In the genomic region with DNA sequence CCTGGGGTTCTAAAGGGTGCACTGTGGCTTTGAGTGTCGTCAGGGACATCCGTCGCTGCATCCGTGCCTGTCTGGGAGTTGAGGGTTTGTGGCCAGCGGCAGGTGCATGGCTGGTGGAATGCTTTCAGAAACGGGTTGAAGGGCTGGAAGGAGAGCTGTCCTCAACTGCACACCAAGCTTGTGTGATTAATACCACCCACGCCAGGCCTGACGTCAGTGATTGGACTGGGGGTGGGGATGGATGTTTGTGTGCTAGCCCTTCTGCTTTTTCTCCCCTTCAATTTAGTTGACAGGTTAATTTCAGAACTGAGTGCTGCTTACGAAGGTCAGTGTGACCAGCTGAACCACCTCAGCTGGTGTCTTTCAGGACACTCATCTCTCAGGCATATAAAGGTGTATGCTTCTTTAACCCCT, we compare ENCODE assay signal across 1 cellular context.
TF ChIP-seq lines count a peak whose summit lies in the region.

No MANE protein-coding gene starts in this region.

TF ChIP-seq in SK-N-SH, 30 proteins besides CTCF, POLR2A, EP300 and RAD21 (continued from another document):
- no peak for TF ChIP-seq REST (IDR thresholded peaks at IDR 0.05; ENCODE audit: low read depth, low read length)
- TF ChIP-seq, protein P1, sequence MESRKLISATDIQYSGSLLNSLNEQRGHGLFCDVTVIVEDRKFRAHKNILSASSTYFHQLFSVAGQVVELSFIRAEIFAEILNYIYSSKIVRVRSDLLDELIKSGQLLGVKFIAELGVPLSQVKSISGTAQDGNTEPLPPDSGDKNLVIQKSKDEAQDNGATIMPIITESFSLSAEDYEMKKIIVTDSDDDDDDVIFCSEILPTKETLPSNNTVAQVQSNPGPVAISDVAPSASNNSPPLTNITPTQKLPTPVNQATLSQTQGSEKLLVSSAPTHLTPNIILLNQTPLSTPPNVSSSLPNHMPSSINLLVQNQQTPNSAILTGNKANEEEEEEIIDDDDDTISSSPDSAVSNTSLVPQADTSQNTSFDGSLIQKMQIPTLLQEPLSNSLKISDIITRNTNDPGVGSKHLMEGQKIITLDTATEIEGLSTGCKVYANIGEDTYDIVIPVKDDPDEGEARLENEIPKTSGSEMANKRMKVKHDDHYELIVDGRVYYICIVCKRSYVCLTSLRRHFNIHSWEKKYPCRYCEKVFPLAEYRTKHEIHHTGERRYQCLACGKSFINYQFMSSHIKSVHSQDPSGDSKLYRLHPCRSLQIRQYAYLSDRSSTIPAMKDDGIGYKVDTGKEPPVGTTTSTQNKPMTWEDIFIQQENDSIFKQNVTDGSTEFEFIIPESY (IDR thresholded peaks at IDR 0.05; ENCODE audit: borderline replicate concordance, low read depth) = no peak
- no peak for TF ChIP-seq GABPA (IDR thresholded peaks at IDR 0.05; ENCODE audit: low read depth)
- peak; percentile 58 for TF ChIP-seq GATA2 (CRISPR knock-in tag; IDR thresholded peaks at IDR 0.05)
- TF ChIP-seq JUND (IDR thresholded peaks at IDR 0.05) = no peak
- TF ChIP-seq MXI1 (IDR thresholded peaks at IDR 0.05; ENCODE audit: low read depth, low read length) = peak; percentile 67
- no peak for TF ChIP-seq USF2 (IDR thresholded peaks at IDR 0.05; ENCODE audit: borderline replicate concordance, low read depth, low read length)
- peak; percentile 18; the same call in 1 of the 2 replicates for TF ChIP-seq TAF1 (IDR thresholded peaks at IDR 0.05; ENCODE audit: borderline replicate concordance, low read depth, low read length)
- TF ChIP-seq YY1 (IDR thresholded peaks at IDR 0.05; ENCODE audit: low read depth) = no peak
- no peak for TF ChIP-seq RXRA (IDR thresholded peaks at IDR 0.05; ENCODE audit: borderline replicate concordance, low read depth)
- 0 out of 2 replicates have a peak, but pooled peaks have one; percentile 24 for TF ChIP-seq RFX5 (IDR thresholded peaks at IDR 0.05; ENCODE audit: low read length)
